In genomic region chr17:81301195-81302144, GRCh38 we compare ENCODE assay signal across 1 cellular context.
TF ChIP-seq lines count a peak whose summit lies in the region.

No MANE protein-coding gene starts in this region.

TF ChIP-seq in H1, 55 proteins besides CTCF, POLR2A, EP300 and RAD21:
- TF ChIP-seq MAX (IDR thresholded peaks at IDR 0.05) (peak; percentile 24; the same call in 1 of the 2 replicates), TAF1 (IDR thresholded peaks at IDR 0.05; ENCODE audit: low read depth, low read length) (no peak)
TF ChIP-seq in H1: peak in this region for 1.
